Comparison of ENCODE assay signal across 12 cellular contexts in the genomic region with DNA sequence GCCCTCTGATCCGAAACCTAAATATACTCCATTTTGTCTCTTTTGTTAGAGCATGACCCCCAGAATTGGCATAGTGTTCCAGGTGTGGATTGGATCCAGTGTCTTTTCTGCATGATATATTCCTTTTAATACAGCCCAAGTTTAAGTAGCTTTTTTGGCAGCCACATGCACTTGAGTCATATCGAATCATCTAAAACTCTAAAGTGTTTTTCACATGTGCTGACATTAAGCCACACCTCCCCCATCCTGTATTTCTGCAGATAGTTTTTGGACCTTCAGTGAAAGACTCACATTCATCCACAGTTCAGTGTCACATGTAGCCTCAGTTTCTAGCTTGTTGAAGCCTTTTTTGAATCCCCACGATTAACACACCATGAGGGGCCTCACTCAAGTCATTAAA. TPM values are rescaled to one million over a fixed set of nuclear protein-coding genes. Genes with fewer than 3 reads are reported as not detected.
DNase-seq lines count a peak whose midpoint lies in the region; ATAC-seq, FAIRE-seq and TF ChIP-seq lines count a peak whose summit lies in the region.
"Had no signal": no experiment of that assay in that cellular context is flagged by ENCODE, and none has a peak within 500 bp of the region (broad histone marks: within the 10 kb centered on the region; RNA-seq: fewer than 3 reads in every experiment).

No MANE protein-coding gene starts in this region.

- BruUV-seq in K562 (replicated peaks; lab: Mats Ljungman, UMichigan): no TSS peak

- WGBS in K562 (ENCODE audit: insufficient coverage, low coverage, missing lambda C conversion rate): 47% methylated on average over 3 of the region's 3 CpGs

- H3K9me1 ChIP-seq in K562 (ENCODE audit: control insufficient read depth, insufficient read depth, low read length): no peaks in the 10 kb centered on the region

- H3K79me2 ChIP-seq in K562 (ENCODE audit: control insufficient read depth, insufficient read depth, low read length): no peaks in the 10 kb centered on the region; the same call in 2 of the 3 replicates

- no peak overlapping the region for H3K4me2 ChIP-seq in K562 (ENCODE audit: insufficient read depth, low read length)

- H3K27me3 ChIP-seq in K562 (ENCODE audit: control insufficient read depth in 2 of 2, insufficient read depth in 2 of 2, low read length in 2 of 2): no peaks in the 10 kb centered on the region

- no peaks in the 10 kb centered on the region for H4K20me1 ChIP-seq in K562 (replicated peaks; ENCODE audit: control insufficient read depth, insufficient read depth, low read length)

- in situ Hi-C loops in K562 (cut with MboI): no loop called here

- H3K9me3 ChIP-seq in K562 (replicated peaks; ENCODE audit: control insufficient read depth, insufficient read depth, low read depth, low read length): no peaks in the 10 kb centered on the region

- TF ChIP-seq POLR2A in K562 (conservative IDR thresholded peaks at IDR 0.05): no peak

- H2AFZ ChIP-seq in K562 (ENCODE audit: low read depth, low read length): peak overlapping the region; percentile 17; the same call in 1 of the 2 replicates

- no peak overlapping the region for H3K4me3 ChIP-seq in K562
- H3K4me3 ChIP-seq: coronary artery had no signal

- H3K9ac ChIP-seq in K562 (ENCODE audit: insufficient read depth in 1 of 2, low read depth in 2 of 2, low read length in 2 of 2): no peak overlapping the region

- peaks cover 3 to 18% of the 10 kb centered on the region in 2 experiments; a peak in 3 of 5 replicates for H3K4me1 ChIP-seq in K562 (replicated peaks in 1 of 2; ENCODE audit: control insufficient read depth in 2 of 2, insufficient read depth in 2 of 2, low read length in 2 of 2)

- POLR2A ChIA-PET in K562 (lab: Yijun Ruan, JAX): interaction anchor here (0.6 to 0.9 kb wide), 2 partner anchors 30 to 416 kb away, joined by 3 to 6 read pairs; a partner anchor contains a TSS

- TF ChIP-seq RAD21 in K562 (CRISPR knock-in tag; conservative IDR thresholded peaks at IDR 0.05 in 1 of 2, IDR thresholded peaks at IDR 0.05 in 1 of 2): no peak

- TF ChIP-seq CTCF in K562 (IDR thresholded peaks at IDR 0.05 in 2 of 3, conservative IDR thresholded peaks at IDR 0.05 in 1 of 3; ENCODE audit: insufficient read depth in 2 of 3, low read depth in 1 of 3, low read length in 3 of 3): no peak

- no peak for TF ChIP-seq EP300 in K562 (IDR thresholded peaks at IDR 0.05; ENCODE audit: low read length)

- ATAC-seq in K562: no peak
- ATAC-seq in HG02763 (IDR thresholded peaks at IDR 0.05; ENCODE audit: unreplicated experiment): no peak
- ATAC-seq: Right ventricle myocardium inferior had no signal

- CTCF ChIA-PET in K562 (lab: Yijun Ruan, JAX; ENCODE audit: low intra/inter-chr PET ratio): no interaction called here

- peak; percentile 85 for DNase-seq in DMS79 (lab: John Stamatoyannopoulos, UW)
- peak; percentile 44 for DNase-seq in HT1080 (ENCODE audit: low read depth)
- peak in 1 of 4 experiments; percentile 13 for DNase-seq in K562 (ENCODE audit: extremely low read depth in 1 of 4, low spot score in 3 of 4)
- DNase-seq in kidney tubule cell (ENCODE audit: low spot score): peak; percentile 55
- DNase-seq in HPDE6-E6E7 (ENCODE audit: extremely low spot score): no peak
- no peak for DNase-seq in NCI-H146 (lab: John Stamatoyannopoulos, UW)
- DNase-seq: activated CD8-positive, alpha-beta memory T cell treated with anti-CD3 and anti-CD28 coated beads for 24 hours; NCI-H2029 treated with DMSO at 0.1 percent for 48 hours; stimulated activated CD4-positive, alpha-beta T cell treated with anti-CD3 and anti-CD28 coated beads, Interleukin-2, amount 100 ng/mL, for 24 hours had no signal

- 0 out of 3 replicates have a peak, but pooled peaks cover 2% of the 10 kb centered on the region for H3K36me3 ChIP-seq in K562 (ENCODE audit: control insufficient read depth, insufficient read depth, low read length)

- FAIRE-seq in K562 (lab: Jason Lieb, UNC): peak; percentile 56

- H3K27ac ChIP-seq in K562 (ENCODE audit: extremely low read depth, low read depth, low read length): no peak overlapping the region
- H3K27ac ChIP-seq: coronary artery had no signal

- intact Hi-C loops in K562 (cut with micrococcal nuclease): loop anchor here (10.0 kb wide), 1 partner anchor 107 kb away; no protein-coding TSS in a partner anchor

TF ChIP-seq in K562, 482 proteins besides CTCF, POLR2A, EP300 and RAD21 (continues in another document):
- TF ChIP-seq, protein P1, sequence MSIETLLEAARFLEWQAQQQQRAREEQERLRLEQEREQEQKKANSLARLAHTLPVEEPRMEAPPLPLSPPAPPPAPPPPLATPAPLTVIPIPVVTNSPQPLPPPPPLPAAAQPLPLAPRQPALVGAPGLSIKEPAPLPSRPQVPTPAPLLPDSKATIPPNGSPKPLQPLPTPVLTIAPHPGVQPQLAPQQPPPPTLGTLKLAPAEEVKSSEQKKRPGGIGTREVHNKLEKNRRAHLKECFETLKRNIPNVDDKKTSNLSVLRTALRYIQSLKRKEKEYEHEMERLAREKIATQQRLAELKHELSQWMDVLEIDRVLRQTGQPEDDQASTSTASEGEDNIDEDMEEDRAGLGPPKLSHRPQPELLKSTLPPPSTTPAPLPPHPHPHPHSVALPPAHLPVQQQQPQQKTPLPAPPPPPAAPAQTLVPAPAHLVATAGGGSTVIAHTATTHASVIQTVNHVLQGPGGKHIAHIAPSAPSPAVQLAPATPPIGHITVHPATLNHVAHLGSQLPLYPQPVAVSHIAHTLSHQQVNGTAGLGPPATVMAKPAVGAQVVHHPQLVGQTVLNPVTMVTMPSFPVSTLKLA (conservative IDR thresholded peaks at IDR 0.05): peak in 1 of 2 experiments; percentile 26; a peak in 2 of 4 replicates
- no peak for TF ChIP-seq TCF7L2 (IDR thresholded peaks at IDR 0.05; ENCODE audit: low read depth, low read length)
- 0 out of 2 replicates have a peak, but pooled peaks have one; percentile 30 for TF ChIP-seq FOSL1 (tag; conservative IDR thresholded peaks at IDR 0.05)
- TF ChIP-seq XRCC5 (IDR thresholded peaks at IDR 0.05; ENCODE audit: low read depth, low read length): no peak
- TF ChIP-seq ZNF408 (CRISPR knock-in tag; IDR thresholded peaks at IDR 0.05; ENCODE audit: low read depth): no peak

RNA-seq across cellular contexts. Expression of a gene that starts 30.6 kb away (rescaled TPM):
- 11.3 and 12.1 TPM in 2 replicates for total RNA-seq in HT1080 (2014; rRNA removed; shearing (Covaris generic))
- polyA plus RNA-seq in HT1080 (2015; cell fraction: cytosol; rRNA removed): 12.7 and 20.2 TPM in 2 replicates
- polyA plus RNA-seq in HT1080 (2015; cell fraction: nucleus; rRNA removed): 8.8 and 12.1 TPM in 2 replicates
- total RNA-seq in K562 (2011; cell fraction: chromatin; rRNA removed; ENCODE audit: low replicate concordance): 20.7 and 32.7 TPM in 2 replicates
- total RNA-seq in K562 (2011; cell fraction: nucleolus; rRNA removed): 8.8 and 10.3 TPM in 2 replicates
- total RNA-seq in K562 (2011; cell fraction: nucleoplasm; rRNA removed): 15.6 and 19.1 TPM in 2 replicates
- total RNA-seq in K562 (2014; rRNA removed) (5.4 and 8.5 TPM in 2 replicates), K562 (2014; rRNA removed; fragmentation: Illumina TruSeq; extraction: Trizol) (4.1 and 4.3 TPM in 2 replicates), K562 (2015; rRNA removed; fragmentation: Illumina TruSeq; extraction: Trizol) (2.4 and 2.6 TPM in 2 replicates), K562 (2021) (12.4 TPM in 2 replicates)
- polyA plus RNA-seq in K562 (2011; rRNA removed) (6.6 and 7.4 TPM in 2 replicates), K562 (2014; fragmentation: Illumina TruSeq; extraction: Trizol) (9.2 and 10.0 TPM in 2 replicates), K562 (2014; fragmentation: Nextera tagmentation; extraction: Ambion mirVana) (under 1 TPM; 0.31 to 0.77 TPM), K562 (2014; rRNA removed) (8.9 and 11.1 TPM in 2 replicates)
- 5.9 and 8.6 TPM in 2 replicates for polyA plus RNA-seq in K562 (2011; cell fraction: cytosol; rRNA removed)
- polyA plus RNA-seq in K562 (2011; cell fraction: nucleus; rRNA removed): 7.1 and 10.6 TPM in 2 replicates
- 5.3 and 7.3 TPM in 2 replicates for polyA plus RNA-seq in K562 (2012)
- polyA minus RNA-seq in K562 (2011; rRNA and poly(A)+ RNA removed): 9.9 and 10.6 TPM in 2 replicates
- polyA minus RNA-seq in K562 (2011; cell fraction: cytosol; rRNA and poly(A)+ RNA removed): 11.0 and 11.2 TPM in 2 replicates
- 7.1 and 12.2 TPM in 2 replicates for polyA minus RNA-seq in K562 (2011; cell fraction: nucleus; rRNA and poly(A)+ RNA removed)

RNA-seq across cellular contexts. Expression of a gene that starts 37.5 kb away (rescaled TPM):
- 0.73 and 3.4 TPM in 2 replicates for total RNA-seq in HT1080 (2014; rRNA removed; shearing (Covaris generic))
- polyA plus RNA-seq in HT1080 (2015; cell fraction: cytosol; rRNA removed): 4.1 and 5.1 TPM in 2 replicates
- polyA plus RNA-seq in HT1080 (2015; cell fraction: nucleus; rRNA removed): 3.7 and 4.4 TPM in 2 replicates
- 3.2 and 5.0 TPM in 2 replicates for total RNA-seq in K562 (2011; cell fraction: chromatin; rRNA removed; ENCODE audit: low replicate concordance)
- total RNA-seq in K562 (2011; cell fraction: nucleolus; rRNA removed): 2.4 and 3.5 TPM in 2 replicates
- total RNA-seq in K562 (2011; cell fraction: nucleoplasm; rRNA removed): 4.5 and 6.0 TPM in 2 replicates
- total RNA-seq in K562 (2014; rRNA removed) (0.91 and 3.3 TPM in 2 replicates), K562 (2014; rRNA removed; fragmentation: Illumina TruSeq; extraction: Trizol) (3.1 and 4.2 TPM in 2 replicates), K562 (2015; rRNA removed; fragmentation: Illumina TruSeq; extraction: Trizol) (4.5 and 4.7 TPM in 2 replicates), K562 (2021) (4.9 and 5.7 TPM in 2 replicates)
- polyA plus RNA-seq in K562 (2011; rRNA removed) (1.1 and 2.7 TPM in 2 replicates), K562 (2014; fragmentation: Illumina TruSeq; extraction: Trizol) (6.2 and 8.6 TPM in 2 replicates), K562 (2014; fragmentation: Nextera tagmentation; extraction: Ambion mirVana) (1 to 10 TPM in 1 of 2 experiments, under 1 TPM in 1; 0.76 to 1.4 TPM), K562 (2014; rRNA removed) (3.4 and 3.9 TPM in 2 replicates)
- polyA plus RNA-seq in K562 (2011; cell fraction: cytosol; rRNA removed): 1.6 and 2.4 TPM in 2 replicates
- 0.56 and 0.57 TPM in 2 replicates for polyA plus RNA-seq in K562 (2011; cell fraction: nucleus; rRNA removed)
- 4.5 and 9.5 TPM in 2 replicates for polyA plus RNA-seq in K562 (2012)
- 1.8 and 2.4 TPM in 2 replicates for polyA minus RNA-seq in K562 (2011; rRNA and poly(A)+ RNA removed)
- 1.2 and 2.1 TPM in 2 replicates for polyA minus RNA-seq in K562 (2011; cell fraction: cytosol; rRNA and poly(A)+ RNA removed)
- 0.22 and 0.27 TPM in 2 replicates for polyA minus RNA-seq in K562 (2011; cell fraction: nucleus; rRNA and poly(A)+ RNA removed)

Comparison
In these comparisons a context has a peak if more than half of its experiments do, and no peak if none do; other contexts are left out.
1. DNase-seq: peak in DMS79 (single experiment), HT1080 (single experiment) and kidney tubule cell (single experiment); none in HPDE6-E6E7 (single experiment) and NCI-H146 (single experiment).